ENCODE assay signal across 8 cellular contexts in the genomic region with DNA sequence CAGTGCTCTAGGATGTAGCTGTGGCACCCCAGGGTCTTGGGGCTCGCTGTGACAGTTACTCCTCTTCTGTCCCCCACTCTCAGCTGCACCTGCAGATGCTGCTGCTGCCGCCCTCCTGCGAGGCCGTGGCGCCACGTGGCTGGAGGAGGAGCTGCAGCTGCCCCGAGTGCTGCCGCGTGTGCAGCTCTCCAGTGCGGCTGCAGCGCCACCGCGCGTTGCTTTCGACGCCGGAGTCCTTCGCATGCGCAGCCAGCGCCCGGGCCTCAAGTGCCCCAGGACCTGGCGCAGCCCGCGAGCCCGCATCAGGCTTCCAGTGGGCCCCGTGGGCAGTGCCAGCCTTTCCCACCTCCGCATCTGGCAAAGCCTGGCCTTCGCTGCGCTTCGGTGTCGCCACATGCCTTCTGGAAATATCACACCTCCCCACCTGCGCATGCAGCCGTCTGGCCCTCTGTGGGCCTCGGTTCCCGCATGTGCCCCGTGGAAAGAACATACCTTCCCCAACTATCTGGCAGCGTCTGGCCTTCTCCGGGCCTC. TPM values are rescaled to one million over a fixed set of nuclear protein-coding genes. Genes with fewer than 3 reads are reported as not detected.
DNase-seq lines count a peak whose midpoint lies in the region; ATAC-seq, FAIRE-seq and TF ChIP-seq lines count a peak whose summit lies in the region.

No MANE protein-coding gene starts in this region.

- CTCF ChIA-PET in CD4-positive, alpha-beta T cell (lab: Charles Lee), result interaction anchor here (0.7 to 5.0 kb wide), 7 partner anchors 9 to 136 kb away, joined by 3 to 29 read pairs (median 7); a partner anchor contains a TSS
- CTCF ChIA-PET in T-cell (lab: Charles Lee), result interaction anchor here in 1 of 2 donors (0.7 to 1.1 kb wide), 3 partner anchors 9 to 16 kb away, joined by 3 to 5 read pairs (median 5); a partner anchor contains a TSS

- peak; percentile 50 for ATAC-seq in CD4-positive, alpha-beta T cell (ENCODE audit: poor library complexity)
- ATAC-seq in T-cell (replicated peaks in 1 of 4) (peak; percentile 28 to 59 (median 36)), GM18861 (IDR thresholded peaks at IDR 0.05; ENCODE audit: unreplicated experiment) (no peak)

- H3K4me3 Mint-ChIP-seq in CD4-positive, alpha-beta T cell, result peak overlapping the region; percentile 81
- H3K4me3 Mint-ChIP-seq in HFFc6 (peak overlapping the region; percentile 87), T-cell (peak overlapping the region; percentile 66 to 88 (median 75))

- H3K27ac ChIP-seq in CD4-positive, alpha-beta T cell (ENCODE audit: low read depth, low read length), result peak overlapping the region; percentile 78
- peak overlapping the region; percentile 65 to 76 for H3K27ac ChIP-seq in small intestine (ENCODE audit: low read depth in 1 of 2, low read length in 1 of 2)

- H3K36me3 Mint-ChIP-seq in CD4-positive, alpha-beta T cell (ENCODE audit: low read depth), result peaks cover 41% of the 10 kb centered on the region
- H3K36me3 Mint-ChIP-seq in HFFc6 (ENCODE audit: low read depth) (peaks cover 44% of the 10 kb centered on the region), T-cell (peaks cover 17% of the 10 kb centered on the region)

- H3K27me3 Mint-ChIP-seq in CD4-positive, alpha-beta T cell, result no peaks in the 10 kb centered on the region
- H3K27me3 Mint-ChIP-seq in HFFc6 (ENCODE audit: insufficient read depth), result peaks cover 9% of the 10 kb centered on the region
- peaks cover 0 to 2% of the 10 kb centered on the region in 2 donors for H3K27me3 Mint-ChIP-seq in T-cell

- POLR2A ChIA-PET in CD4-positive, alpha-beta T cell (lab: Charles Lee), result interaction anchor here (0.7 to 2.0 kb wide), 8 partner anchors 9 to 59 kb away, joined by 3 to 13 read pairs (median 4); a partner anchor contains a TSS
- POLR2A ChIA-PET in T-cell (lab: Charles Lee), result interaction anchor here in 1 of 2 donors (0.6 kb wide), 1 partner anchor 1121 kb away, joined by 3 read pairs; no protein-coding TSS in a partner anchor

- H3K9me3 ChIP-seq in CD4-positive, alpha-beta T cell (ENCODE audit: control insufficient read depth, low read length), result no peaks in the 10 kb centered on the region
- H3K9me3 ChIP-seq in iPS-15b (ENCODE audit: control insufficient read depth, insufficient read depth, low read length) (no peaks in the 10 kb centered on the region), small intestine (ENCODE audit: control insufficient read depth, low read depth) (no peaks in the 10 kb centered on the region)

- H3K9me3 Mint-ChIP-seq in CD4-positive, alpha-beta T cell, result peaks cover 3% of the 10 kb centered on the region
- H3K9me3 Mint-ChIP-seq in HFFc6 (no peaks in the 10 kb centered on the region), T-cell (no peaks in the 10 kb centered on the region)

- in situ Hi-C loops in astrocyte of the spinal cord (cut with HindIII; ENCODE audit: low sequenced_read_pairs), result no loop called here

- H3K4me1 Mint-ChIP-seq in CD4-positive, alpha-beta T cell (ENCODE audit: low read depth), result peaks cover 71% of the 10 kb centered on the region
- H3K4me1 Mint-ChIP-seq in HFFc6 (ENCODE audit: low read depth) (peaks cover 64% of the 10 kb centered on the region), T-cell (peaks cover 72 to 78% (median 73%) of the 10 kb centered on the region in 3 donors)

- peaks cover 6% of the 10 kb centered on the region for H3K4me1 ChIP-seq in iPS-15b (ENCODE audit: control insufficient read depth, insufficient read depth, low read length)
- peaks cover 10 to 15% of the 10 kb centered on the region in 2 donors for H3K4me1 ChIP-seq in small intestine (ENCODE audit: control insufficient read depth in 2 of 2, insufficient read depth in 1 of 2, low read depth in 1 of 2, low read length in 1 of 2)

- peak in 9 of 10 experiments; percentile 63 to 82 (median 68) for DNase-seq in CD4-positive, alpha-beta T cell
- DNase-seq in HFFc6, result peak; percentile 19
- DNase-seq in T-cell, result peak in 33 of 34 experiments; percentile 54 to 84 (median 71)
- DNase-seq in astrocyte of the spinal cord (ENCODE audit: low read depth, low spot score), result peak; percentile 59
- peak; percentile 58 for DNase-seq in small intestine
- DNase-seq in SKM-1 treated with dmso at 0.1 percent for 144 hours (lab: John Stamatoyannopoulos, UW; ENCODE audit: unreplicated experiment), result no peak

- H3K27me3 ChIP-seq in CD4-positive, alpha-beta T cell (ENCODE audit: control insufficient read depth, insufficient read depth, low read length), result no peaks in the 10 kb centered on the region
- H3K27me3 ChIP-seq in iPS-15b (ENCODE audit: control insufficient read depth, insufficient read depth, low read length), result no peaks in the 10 kb centered on the region
- H3K27me3 ChIP-seq in small intestine (ENCODE audit: control insufficient read depth in 2 of 2, insufficient read depth in 2 of 2, low read length in 2 of 2), result no peaks in the 10 kb centered on the region

- peak; percentile 47 for TF ChIP-seq CTCF in CD4-positive, alpha-beta T cell (IDR thresholded peaks at IDR 0.05)
- TF ChIP-seq CTCF in HFFc6 (IDR thresholded peaks at IDR 0.05) (peak; percentile 67), astrocyte of the spinal cord (IDR thresholded peaks at IDR 0.05; ENCODE audit: low read depth, low read length) (peak; percentile 33)

- peak overlapping the region; percentile 47 for H3K9ac ChIP-seq in iPS-15b (ENCODE audit: low read depth, low read length)

- WGBS in small intestine, 3 donors, result 24 to 35% (median 27%) methylated on average over 33 to 38 of the region's 38 CpGs

- intact Hi-C loops in CD4-positive, alpha-beta T cell (cut with DNase I, micrococcal nuclease), result loop anchor here in 1 of 2 experiments (1.0 to 5.0 kb wide), 3 partner anchors 8 to 253 kb away; a partner anchor contains a TSS

- peaks cover 9% of the 10 kb centered on the region for H3K36me3 ChIP-seq in iPS-15b (ENCODE audit: control insufficient read depth, insufficient read depth, low read length)
- no peaks in the 10 kb centered on the region for H3K36me3 ChIP-seq in small intestine (ENCODE audit: control insufficient read depth in 2 of 2, insufficient read depth in 2 of 2, low read length in 2 of 2)

- H3K4me3 ChIP-seq in astrocyte of the spinal cord (ENCODE audit: low read depth, low read length), result peak overlapping the region; percentile 84
- H3K4me3 ChIP-seq in iPS-15b (ENCODE audit: low read depth, low read length), result peak overlapping the region; percentile 85
- peak overlapping the region in 1 of 2 donors; percentile 98 for H3K4me3 ChIP-seq in small intestine (ENCODE audit: low read depth in 1 of 2, low read length in 2 of 2)

- no peak for FAIRE-seq in small intestine (lab: Jason Lieb, UNC)

- H3K27ac Mint-ChIP-seq in CD4-positive, alpha-beta T cell, result peak overlapping the region; percentile 84
- peak overlapping the region; percentile 94 for H3K27ac Mint-ChIP-seq in HFFc6
- H3K27ac Mint-ChIP-seq in T-cell, result peak overlapping the region; percentile 84 to 87

RNA-seq across cellular contexts. Expression of a gene that starts 0.7 kb away (rescaled TPM):
- total RNA-seq in CD4-positive, alpha-beta T cell, result 10 to 100 TPM; 45.2 to 46.6 TPM
- total RNA-seq in HFFc6 (2021; fragmentation: NEBNext Ultra II Directional; extraction: Animal tissue kit (Norgen Biotek cat#: 25700)), result 10 to 100 TPM; 51.0 to 60.5 (median 57.7) TPM
- total RNA-seq in T-cell, result 100 to 1,000 TPM in 2 of 5 donors, 10 to 100 TPM in 3; 44.6 to 116 (median 94.2) TPM
- 10 to 100 TPM in 2 of 3 donors, 1 to 10 TPM in 1; 8.3 to 16.8 (median 16.3) TPM for polyA plus RNA-seq in small intestine

RNA-seq across cellular contexts. Expression of a gene that starts 3.3 kb away (rescaled TPM):
- total RNA-seq in CD4-positive, alpha-beta T cell, result 10 to 100 TPM; 23.1 to 24.7 TPM
- total RNA-seq in HFFc6 (2021; fragmentation: NEBNext Ultra II Directional; extraction: Animal tissue kit (Norgen Biotek cat#: 25700)), result 10 to 100 TPM; 20.1 to 25.8 (median 21.9) TPM
- 10 to 100 TPM; 26.4 to 38.7 (median 31.9) TPM for total RNA-seq in T-cell
- polyA plus RNA-seq in small intestine, result 10 to 100 TPM; 15.9 to 29.2 (median 17.7) TPM

RNA-seq across cellular contexts. Expression of a gene that starts 7.9 kb away (rescaled TPM):
- total RNA-seq in CD4-positive, alpha-beta T cell, result 1 to 10 TPM; 1.7 to 1.8 TPM
- total RNA-seq in HFFc6 (2021; fragmentation: NEBNext Ultra II Directional; extraction: Animal tissue kit (Norgen Biotek cat#: 25700)), result 10 to 100 TPM; 12.9 to 17.4 (median 14.0) TPM
- total RNA-seq in T-cell, result 1 to 10 TPM; 1.7 to 4.7 (median 3.8) TPM
- 1 to 10 TPM; 2.5 to 6.5 (median 4.6) TPM for polyA plus RNA-seq in small intestine

RNA-seq across cellular contexts. Expression of a gene that starts 14.7 kb away (rescaled TPM):
- total RNA-seq in CD4-positive, alpha-beta T cell, result 100 to 1,000 TPM; 209 to 212 TPM
- total RNA-seq in HFFc6 (2021; fragmentation: NEBNext Ultra II Directional; extraction: Animal tissue kit (Norgen Biotek cat#: 25700)), result 100 to 1,000 TPM; 212 to 241 (median 226) TPM
- total RNA-seq in T-cell, result 100 to 1,000 TPM; 254 to 310 (median 303) TPM
- 100 to 1,000 TPM in 1 of 3 donors, 10 to 100 TPM in 2; 74.0 to 142 (median 89.2) TPM for polyA plus RNA-seq in small intestine

RNA-seq across cellular contexts. Expression of a gene that starts 15.7 kb away (rescaled TPM):
- total RNA-seq in CD4-positive, alpha-beta T cell, result 10 to 100 TPM; 11.2 to 11.8 TPM
- 1 to 10 TPM; 4.6 to 5.3 (median 4.8) TPM for total RNA-seq in HFFc6 (2021; fragmentation: NEBNext Ultra II Directional; extraction: Animal tissue kit (Norgen Biotek cat#: 25700))
- total RNA-seq in T-cell, result 10 to 100 TPM in 2 of 5 donors, 1 to 10 TPM in 3; 7.2 to 13.3 (median 8.2) TPM
- polyA plus RNA-seq in small intestine, result 10 to 100 TPM in 2 of 3 donors, 1 to 10 TPM in 1; 9.5 to 11.9 (median 10.1) TPM
